ENCODE assay signal across 7 cellular contexts in genomic region chr3:6655275-6655674, GRCh38.
"Had no signal": no experiment of that assay in that cellular context is flagged by ENCODE, and none has a peak within 500 bp of the region (broad histone marks: within the 10 kb centered on the region; RNA-seq: fewer than 3 reads in every experiment).

No MANE protein-coding gene starts in this region.

- DNase-seq: GM23248, GOT3, H9, HCEC 1CT had no signal

- H3K27ac ChIP-seq: GM23248, KMS-11 had no signal

- H2AFZ ChIP-seq: GM23248 had no signal

- FAIRE-seq: H54, HTR-8/SVneo had no signal

- H3K9ac ChIP-seq: GM23248, KMS-11 had no signal

- H3K4me2 ChIP-seq: KMS-11 had no signal

- H3K4me3 ChIP-seq: GM23248 had no signal
